Comparison of ENCODE assay signal across 1 cellular context in genomic region chr6:12051861-12052368, GRCh38.
TF ChIP-seq lines count a peak whose summit lies in the region.

No MANE protein-coding gene starts in this region.

TF ChIP-seq in GM12878, 131 proteins besides CTCF, POLR2A, EP300 and RAD21 (continued from another document and continues in another):
- TF ChIP-seq YBX1 (IDR thresholded peaks at IDR 0.05), result no peak
- no peak for TF ChIP-seq PRDM15 (CRISPR knock-in tag; IDR thresholded peaks at IDR 0.05)
- TF ChIP-seq POU2F2 (IDR thresholded peaks at IDR 0.05; ENCODE audit: borderline replicate concordance, low read depth, low read length), result peak; percentile 71; the same call in 2 of the 3 replicates
- TF ChIP-seq NR2C1 (IDR thresholded peaks at IDR 0.05), result no peak
- TF ChIP-seq ZNF217 (IDR thresholded peaks at IDR 0.05), result no peak; the same call in 1 of the 2 replicates
- TF ChIP-seq BHLHE40 (IDR thresholded peaks at IDR 0.05; ENCODE audit: borderline replicate concordance in 1 of 2, low read depth in 2 of 2, low read length in 1 of 2), result peak; percentile 75 to 76
- peak; percentile 92 for TF ChIP-seq JUND (IDR thresholded peaks at IDR 0.05; ENCODE audit: low read depth, low read length)
- TF ChIP-seq PAX8 (IDR thresholded peaks at IDR 0.05), result no peak
- no peak for TF ChIP-seq ZNF24 (IDR thresholded peaks at IDR 0.05)
- TF ChIP-seq REST (IDR thresholded peaks at IDR 0.05; ENCODE audit: low read depth, low read length), result no peak
- no peak for TF ChIP-seq ZBTB33 (IDR thresholded peaks at IDR 0.05)
- TF ChIP-seq CEBPB (IDR thresholded peaks at IDR 0.05; ENCODE audit: borderline replicate concordance in 1 of 2, low read depth in 2 of 2, low read length in 2 of 2), result peak in 1 of 2 experiments; percentile 58; a peak in 1 of 4 replicates
- no peak; the same call in 1 of the 2 replicates for TF ChIP-seq MXI1 (IDR thresholded peaks at IDR 0.05; ENCODE audit: low read depth, low read length)
- no peak for TF ChIP-seq IRF3 (IDR thresholded peaks at IDR 0.05)
- TF ChIP-seq MTA3 (IDR thresholded peaks at IDR 0.05; ENCODE audit: borderline replicate concordance, low read length), result peak; percentile 83; the same call in 1 of the 2 replicates
- peak in 1 of 2 experiments; percentile 63; a peak in 1 of 4 replicates for TF ChIP-seq ETV6 (conservative IDR thresholded peaks at IDR 0.05 in 1 of 2, IDR thresholded peaks at IDR 0.05 in 1 of 2; ENCODE audit: borderline replicate concordance in 1 of 2, low read depth in 1 of 2)
- peak; percentile 64; the same call in 1 of the 2 replicates for TF ChIP-seq BMI1 (IDR thresholded peaks at IDR 0.05; ENCODE audit: borderline replicate concordance)
- TF ChIP-seq RFX5 (IDR thresholded peaks at IDR 0.05; ENCODE audit: low read depth, low read length), result no peak
- TF ChIP-seq POLR2AphosphoS2 (IDR thresholded peaks at IDR 0.05; ENCODE audit: low read depth, low read length), result no peak
- TF ChIP-seq MYC (IDR thresholded peaks at IDR 0.05; ENCODE audit: insufficient read depth, insufficient read length, insufficient replicate concordance, low read length, severe bottlenecking), result no peak
- TF ChIP-seq EED (IDR thresholded peaks at IDR 0.05; ENCODE audit: low read depth), result peak; percentile 90
- no peak for TF ChIP-seq ESRRA (IDR thresholded peaks at IDR 0.05; ENCODE audit: low read length)
- no peak for TF ChIP-seq USF2 (IDR thresholded peaks at IDR 0.05; ENCODE audit: borderline replicate concordance, low read depth, low read length)
- TF ChIP-seq STAT3 (IDR thresholded peaks at IDR 0.05; ENCODE audit: low read depth, low read length), result no peak
- no peak for TF ChIP-seq ZNF384 (IDR thresholded peaks at IDR 0.05; ENCODE audit: borderline replicate concordance, low read depth, low read length)
- TF ChIP-seq NRF1 (conservative IDR thresholded peaks at IDR 0.05; ENCODE audit: low read depth, low read length), result no peak
- TF ChIP-seq NBN (IDR thresholded peaks at IDR 0.05), result peak; percentile 50; the same call in 1 of the 2 replicates
- no peak for TF ChIP-seq IRF5 (IDR thresholded peaks at IDR 0.05; ENCODE audit: borderline replicate concordance)
- TF ChIP-seq SREBF1 (IDR thresholded peaks at IDR 0.05; ENCODE audit: low read length), result no peak
- peak; percentile 87 for TF ChIP-seq ZBED1 (IDR thresholded peaks at IDR 0.05; ENCODE audit: borderline replicate concordance)
- TF ChIP-seq SMAD1 (IDR thresholded peaks at IDR 0.05; ENCODE audit: low read depth, partially characterized antibody), result peak; percentile 32
- no peak for TF ChIP-seq ZSCAN29 (IDR thresholded peaks at IDR 0.05)
- peak; percentile 36; the same call in 1 of the 2 replicates for TF ChIP-seq TCF3 (IDR thresholded peaks at IDR 0.05; ENCODE audit: borderline replicate concordance, insufficient read depth, low read depth, low read length)
- no peak for TF ChIP-seq SIN3A (IDR thresholded peaks at IDR 0.05; ENCODE audit: low read depth, low read length)
- no peak for TF ChIP-seq SIX5 (IDR thresholded peaks at IDR 0.05; ENCODE audit: low read depth, low read length, severe bottlenecking)
- TF ChIP-seq HCFC1 (IDR thresholded peaks at IDR 0.05; ENCODE audit: low read length), result no peak
- TF ChIP-seq YY1 (IDR thresholded peaks at IDR 0.05; ENCODE audit: low read depth, low read length), result peak; percentile 52; the same call in 1 of the 2 replicates
- TF ChIP-seq HDAC6 (IDR thresholded peaks at IDR 0.05; ENCODE audit: unreplicated experiment), result no peak
- no peak for TF ChIP-seq E2F8 (IDR thresholded peaks at IDR 0.05; ENCODE audit: low read depth, partially characterized antibody)
- TF ChIP-seq TCF7 (IDR thresholded peaks at IDR 0.05; ENCODE audit: borderline replicate concordance), result peak; percentile 56
- TF ChIP-seq EGR1 (IDR thresholded peaks at IDR 0.05; ENCODE audit: borderline replicate concordance in 1 of 2, low read depth in 2 of 2, low read length in 2 of 2), result no peak
- no peak for TF ChIP-seq SMARCA5 (IDR thresholded peaks at IDR 0.05)
- TF ChIP-seq ASH2L (IDR thresholded peaks at IDR 0.05; ENCODE audit: borderline replicate concordance, low read depth), result peak; percentile 90
- TF ChIP-seq KAT2A (conservative IDR thresholded peaks at IDR 0.05; ENCODE audit: control insufficient read depth, low read depth, low read length), result no peak
- peak; percentile 61 for TF ChIP-seq MLLT1 (IDR thresholded peaks at IDR 0.05)
- peak; percentile 96 for TF ChIP-seq DPF2 (IDR thresholded peaks at IDR 0.05)
